Comparison of ENCODE assay signal across 21 cellular contexts in genomic region chr7:739455-739963, GRCh38. TPM values are rescaled to one million over a fixed set of nuclear protein-coding genes. Genes with fewer than 3 reads are reported as not detected.
A peak's percentile ranks its signal among the peaks of the same experiment; 100 is the strongest.
DNase-seq lines count a peak whose midpoint lies in the region; ATAC-seq and TF ChIP-seq lines count a peak whose summit lies in the region.
"Had no signal": no experiment of that assay in that cellular context is flagged by ENCODE, and none has a peak within 500 bp of the region (broad histone marks: within the 10 kb centered on the region; RNA-seq: fewer than 3 reads in every experiment).

No MANE protein-coding gene starts in this region.

- H3K27me3 ChIP-seq in heart right ventricle, result no peaks in the 10 kb centered on the region
- no peaks in the 10 kb centered on the region for H3K27me3 ChIP-seq in right atrium auricular region
- H3K27me3 ChIP-seq in endodermal cell (ENCODE audit: control insufficient read depth, insufficient read depth, low read length, poor library complexity, severe bottlenecking), result no peaks in the 10 kb centered on the region
- H3K27me3 ChIP-seq in foreskin keratinocyte, result no peaks in the 10 kb centered on the region

- no peak for TF ChIP-seq CTCF in heart right ventricle (IDR thresholded peaks at IDR 0.05)
- no peak for TF ChIP-seq CTCF in right atrium auricular region (IDR thresholded peaks at IDR 0.05)
- TF ChIP-seq CTCF in endodermal cell (conservative IDR thresholded peaks at IDR 0.05), result no peak
- no peak for TF ChIP-seq CTCF in foreskin keratinocyte (conservative IDR thresholded peaks at IDR 0.05)

- ATAC-seq in heart right ventricle (peak in 5 of 8 donors; percentile 8 to 51 (median 11)), foreskin keratinocyte (no peak)
- no peak for ATAC-seq in stimulated activated effector memory CD8-positive, alpha-beta T cell treated with anti-CD3 and anti-CD28 coated beads, Interleukin-12 subunit alpha, Interleukin-12 subunit beta, amount 100 ng/mL, for 72 hours

- no peaks in the 10 kb centered on the region for H3K27me3 Mint-ChIP-seq in endodermal cell (ENCODE audit: insufficient read depth)

- H3K9me3 ChIP-seq in heart right ventricle, result peaks cover 0 to 7% (median 2%) of the 10 kb centered on the region in 11 donors
- peaks cover 2% of the 10 kb centered on the region in 2 donors for H3K9me3 ChIP-seq in right atrium auricular region
- peaks cover 19% of the 10 kb centered on the region for H3K9me3 ChIP-seq in endodermal cell (ENCODE audit: control insufficient read depth, low read length)

- H3K36me3 ChIP-seq in heart right ventricle (peaks cover 0 to 46% (median 3%) of the 10 kb centered on the region in 9 donors), right atrium auricular region (peaks cover 23% of the 10 kb centered on the region), endodermal cell (ENCODE audit: control insufficient read depth, insufficient read depth, low read length) (peaks cover 17% of the 10 kb centered on the region)

- H3K27ac ChIP-seq in heart right ventricle (peak overlapping the region in 1 of 10 donors; percentile 51), right atrium auricular region (peak overlapping the region in 1 of 2 donors; percentile 26), endodermal cell (ENCODE audit: low read depth, low read length) (no peak overlapping the region), foreskin keratinocyte (no peak overlapping the region)
- H3K27ac ChIP-seq: C4-2B, PC-9, RWPE1 had no signal

- H3K9me3 Mint-ChIP-seq in endodermal cell, result no peaks in the 10 kb centered on the region
- H3K9me3 Mint-ChIP-seq in stimulated activated effector memory CD8-positive, alpha-beta T cell treated with anti-CD3 and anti-CD28 coated beads, Interleukin-12 subunit alpha, Interleukin-12 subunit beta, amount 100 ng/mL, for 72 hours, result peaks cover under 1% of the 10 kb centered on the region

- H3K4me1 Mint-ChIP-seq in endodermal cell, result no peaks in the 10 kb centered on the region
- H3K4me1 Mint-ChIP-seq in stimulated activated effector memory CD8-positive, alpha-beta T cell treated with anti-CD3 and anti-CD28 coated beads, Interleukin-12 subunit alpha, Interleukin-12 subunit beta, amount 100 ng/mL, for 72 hours, result no peaks in the 10 kb centered on the region

- WGBS in heart right ventricle, 2 donors, result 91 to 96% methylated on average over 31 of the region's 31 CpGs
- 94 to 96% methylated on average over 25 to 31 of the region's 31 CpGs for WGBS in endodermal cell (ENCODE audit: insufficient coverage in 1 of 2, insufficient read length in 1 of 2), 2 experiments

- H3K9ac ChIP-seq in endodermal cell (ENCODE audit: extremely low read depth, low read length, poor library complexity, severe bottlenecking), result no peak overlapping the region

- H3K4me3 Mint-ChIP-seq in endodermal cell, result no peak overlapping the region
- H3K4me3 Mint-ChIP-seq in stimulated activated effector memory CD8-positive, alpha-beta T cell treated with anti-CD3 and anti-CD28 coated beads, Interleukin-12 subunit alpha, Interleukin-12 subunit beta, amount 100 ng/mL, for 72 hours, result no peak overlapping the region

- H3K4me3 ChIP-seq in heart right ventricle, result no peak overlapping the region
- no peak overlapping the region for H3K4me3 ChIP-seq in right atrium auricular region
- no peak overlapping the region for H3K4me3 ChIP-seq in endodermal cell (ENCODE audit: low read length)
- H3K4me3 ChIP-seq: PC-9 had no signal

- peak overlapping the region; percentile 65 for H3K27ac Mint-ChIP-seq in endodermal cell
- H3K27ac Mint-ChIP-seq in stimulated activated effector memory CD8-positive, alpha-beta T cell treated with anti-CD3 and anti-CD28 coated beads, Interleukin-12 subunit alpha, Interleukin-12 subunit beta, amount 100 ng/mL, for 72 hours, result peak overlapping the region; percentile 23

- H3K4me1 ChIP-seq in heart right ventricle, result peaks cover 0 to 21% (median 4%) of the 10 kb centered on the region in 9 donors
- peaks cover 0 to 20% of the 10 kb centered on the region in 2 donors for H3K4me1 ChIP-seq in right atrium auricular region
- H3K4me1 ChIP-seq in endodermal cell (ENCODE audit: control insufficient read depth, insufficient read depth, low read length), result no peaks in the 10 kb centered on the region
- H3K4me1 ChIP-seq in foreskin keratinocyte, result no peaks in the 10 kb centered on the region

- intact Hi-C loops in heart right ventricle (cut with DNase I), result loop anchor here in 2 of 10 donors (10.0 kb wide), 2 partner anchors 225 to 235 kb away; partner anchors contain the start of gene PDGFA (in 1 of the 2)

- peaks cover 30% of the 10 kb centered on the region for H3K36me3 Mint-ChIP-seq in endodermal cell (ENCODE audit: low read depth)
- peaks cover 20% of the 10 kb centered on the region for H3K36me3 Mint-ChIP-seq in stimulated activated effector memory CD8-positive, alpha-beta T cell treated with anti-CD3 and anti-CD28 coated beads, Interleukin-12 subunit alpha, Interleukin-12 subunit beta, amount 100 ng/mL, for 72 hours

- no peak for DNase-seq in heart right ventricle
- no peak for DNase-seq in right atrium auricular region (ENCODE audit: low spot score)
- DNase-seq in endodermal cell, result no peak
- DNase-seq in mesenteric fat pad (ENCODE audit: low spot score), result peak; percentile 83
- no peak for DNase-seq in stimulated activated effector memory CD8-positive, alpha-beta T cell treated with anti-CD3 and anti-CD28 coated beads, Interleukin-12 subunit alpha, Interleukin-12 subunit beta, amount 100 ng/mL, for 72 hours (ENCODE audit: low spot score in 2 of 2)
- no peak for DNase-seq in medulla oblongata (ENCODE audit: extremely low spot score)
- no peak for DNase-seq in foreskin keratinocyte
- DNase-seq in ureter (ENCODE audit: low spot score), result no peak
- DNase-seq: DMS53, GDM1, GOT3, HCEC 1CT, MV-4-11, NCI-H1105 treated with DMSO at 0.1 percent for 48 hours, NCI-H2029 treated with DMSO at 0.1 percent for 48 hours, NCI-H226, NCI-H510A treated with DMSO at 0.1 percent for 48 hours, NCI-H748 treated with DMSO at 0.1 percent for 48 hours, PC-9 had no signal

RNA-seq across cellular contexts. Expression of gene PRKAR1B, which starts 12.4 kb away (rescaled TPM):
- total RNA-seq in heart right ventricle (10 to 100 TPM; 14.5 to 24.5 (median 21.2) TPM), right atrium auricular region (10 to 100 TPM; 15.1 to 15.9 TPM), endodermal cell (10 to 100 TPM; 33.5 to 43.2 TPM), mesenteric fat pad (11.7 TPM), foreskin keratinocyte (13.9 and 21.7 TPM in 2 replicates), ureter (20.5 TPM)
- polyA plus RNA-seq in heart right ventricle (10 to 100 TPM in 1 of 2 donors, 1 to 10 TPM in 1; 5.0 to 15.7 TPM), foreskin keratinocyte (15.0 and 25.2 TPM in 2 replicates)
- polyA plus RNA-seq in endodermal cell (2013, experiment 1 of 2), result 12.8 TPM
- polyA plus RNA-seq in endodermal cell (2013, experiment 2 of 2), result 12.0 TPM

RNA-seq across cellular contexts. Expression of gene DNAAF5, which starts 13.0 kb away (rescaled TPM):
- total RNA-seq in heart right ventricle (10 to 100 TPM; 18.0 to 30.0 (median 25.3) TPM), right atrium auricular region (10 to 100 TPM; 19.0 to 35.5 TPM), endodermal cell (10 to 100 TPM; 54.2 to 54.3 TPM), mesenteric fat pad (20.4 TPM), foreskin keratinocyte (40.4 and 42.4 TPM in 2 replicates), ureter (35.1 TPM)
- polyA plus RNA-seq in heart right ventricle (10 to 100 TPM; 10.4 to 12.8 TPM), foreskin keratinocyte (22.6 and 26.3 TPM in 2 replicates)
- polyA plus RNA-seq in endodermal cell (2013, experiment 1 of 2), result 28.7 TPM
- polyA plus RNA-seq in endodermal cell (2013, experiment 2 of 2), result 27.9 TPM

Comparison
In these comparisons a context has a peak if more than half of its experiments do, and no peak if none do; other contexts are left out.
1. ATAC-seq: peak in heart right ventricle (5 of 8); none in stimulated activated effector memory CD8-positive, alpha-beta T cell treated with anti-CD3 and anti-CD28 coated beads, Interleukin-12 subunit alpha, Interleukin-12 subunit beta, amount 100 ng/mL, for 72 hours (single experiment) and foreskin keratinocyte (single experiment).